In the genomic region with DNA sequence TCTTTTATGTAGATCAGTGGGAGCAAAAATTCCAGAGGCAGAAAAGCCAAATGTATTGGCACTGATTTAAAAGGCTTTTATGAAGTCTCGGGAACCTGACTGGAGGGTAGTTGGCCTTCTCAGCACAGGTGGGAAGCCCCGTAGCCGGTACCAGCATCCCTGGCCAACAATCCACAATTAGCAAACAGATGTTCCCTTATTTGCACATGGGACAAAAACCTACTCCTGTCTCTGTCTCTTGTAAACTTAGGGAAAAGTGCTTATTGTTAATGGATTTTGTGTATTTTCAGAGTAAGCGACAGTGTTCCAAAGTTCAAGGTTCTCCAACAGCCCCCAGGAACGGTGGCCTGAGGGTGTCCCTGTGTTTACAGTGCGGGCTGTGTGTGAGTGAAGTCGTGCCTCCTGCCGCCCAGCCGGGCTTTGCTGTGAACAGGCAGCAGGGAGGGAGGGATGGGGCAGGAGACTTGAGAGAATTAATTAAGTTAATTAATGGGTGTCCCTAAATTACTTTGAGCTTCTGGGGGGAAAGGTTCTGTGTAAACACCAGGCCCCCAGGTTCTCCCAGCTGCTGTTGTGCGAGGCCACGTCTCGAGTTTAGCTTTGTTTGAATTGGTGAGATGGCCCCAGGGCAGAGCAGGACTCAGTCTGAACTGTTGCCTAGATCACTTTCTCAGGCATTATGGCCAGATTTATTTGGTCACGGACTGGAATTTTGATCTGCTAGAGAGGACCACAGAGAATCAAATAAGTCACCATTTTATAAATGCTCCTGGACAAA, we compare ENCODE assay signal across 9 cellular contexts. TPM values are rescaled to one million over a fixed set of nuclear protein-coding genes. Genes with fewer than 3 reads are reported as not detected.
DNase-seq lines count a peak whose midpoint lies in the region; ATAC-seq, FAIRE-seq and TF ChIP-seq lines count a peak whose summit lies in the region.
"Had no signal": no experiment of that assay in that cellular context is flagged by ENCODE, and none has a peak within 500 bp of the region (broad histone marks: within the 10 kb centered on the region; RNA-seq: fewer than 3 reads in every experiment).

No MANE protein-coding gene starts in this region.

- no peaks in the 10 kb centered on the region for H3K36me3 ChIP-seq in adipocyte (ENCODE audit: control insufficient read depth, insufficient read depth, low read length, severe bottlenecking)

- no peaks in the 10 kb centered on the region for H3K9me3 ChIP-seq in CD4-positive, alpha-beta T cell (ENCODE audit: control insufficient read depth, low read length)
- H3K9me3 ChIP-seq in adipocyte (ENCODE audit: control insufficient read depth, low read length), result no peaks in the 10 kb centered on the region

- peaks cover 22% of the 10 kb centered on the region for H3K4me1 ChIP-seq in adipocyte (ENCODE audit: control insufficient read depth, insufficient read depth, low read length)

- H3K27ac Mint-ChIP-seq in CD4-positive, alpha-beta T cell, result peak overlapping the region; percentile 74
- peak overlapping the region; percentile 84 for H3K27ac Mint-ChIP-seq in mesothelial cell of epicardium
- no peak overlapping the region for H3K27ac Mint-ChIP-seq in stimulated activated effector memory CD8-positive, alpha-beta T cell treated with anti-CD3 and anti-CD28 coated beads, Interleukin-12 subunit alpha, Interleukin-12 subunit beta, amount 100 ng/mL, for 72 hours

- no peak for ATAC-seq in CD4-positive, alpha-beta T cell (ENCODE audit: poor library complexity)
- no peak for ATAC-seq in HG03108 (IDR thresholded peaks at IDR 0.05; ENCODE audit: unreplicated experiment)
- ATAC-seq in stimulated activated effector memory CD8-positive, alpha-beta T cell treated with anti-CD3 and anti-CD28 coated beads, Interleukin-12 subunit alpha, Interleukin-12 subunit beta, amount 100 ng/mL, for 72 hours, result no peak
- ATAC-seq in HG02852 (IDR thresholded peaks at IDR 0.05; ENCODE audit: unreplicated experiment), result no peak

- intact Hi-C loops in CD4-positive, alpha-beta T cell (cut with DNase I, micrococcal nuclease), result loop anchor here in 1 of 2 experiments (10.0 kb wide), 1 partner anchor 961 kb away; no protein-coding TSS in a partner anchor

- peak in 1 of 10 experiments; percentile 5 for DNase-seq in CD4-positive, alpha-beta T cell
- no peak for DNase-seq in HFF-Myc (ENCODE audit: extremely low read depth, low read depth)
- DNase-seq in adipocyte (ENCODE audit: low read depth), result peak; percentile 72
- DNase-seq in mesothelial cell of epicardium (ENCODE audit: low spot score in 2 of 2, unreplicated experiment in 2 of 2), result no peak
- DNase-seq in frontal cortex (ENCODE audit: low spot score in 2 of 2), result no peak
- DNase-seq in stimulated activated effector memory CD8-positive, alpha-beta T cell treated with anti-CD3 and anti-CD28 coated beads, Interleukin-12 subunit alpha, Interleukin-12 subunit beta, amount 100 ng/mL, for 72 hours (ENCODE audit: low spot score in 2 of 2), result no peak
- DNase-seq: activated T-cell treated with anti-CD3 and anti-CD28 coated beads, Interleukin-2, amount 50 U/mL, for 48 hours had no signal

- CTCF ChIA-PET in CD4-positive, alpha-beta T cell (lab: Charles Lee), result no interaction called here

- H3K4me3 Mint-ChIP-seq in CD4-positive, alpha-beta T cell, result peak overlapping the region; percentile 87
- H3K4me3 Mint-ChIP-seq in mesothelial cell of epicardium, result peak overlapping the region; percentile 24
- no peak overlapping the region for H3K4me3 Mint-ChIP-seq in stimulated activated effector memory CD8-positive, alpha-beta T cell treated with anti-CD3 and anti-CD28 coated beads, Interleukin-12 subunit alpha, Interleukin-12 subunit beta, amount 100 ng/mL, for 72 hours

- no peak overlapping the region for H3K9ac ChIP-seq in adipocyte (ENCODE audit: low read length)

- no peaks in the 10 kb centered on the region for H3K27me3 ChIP-seq in CD4-positive, alpha-beta T cell (ENCODE audit: control insufficient read depth, insufficient read depth, low read length)
- no peaks in the 10 kb centered on the region for H3K27me3 ChIP-seq in adipocyte (replicated peaks; ENCODE audit: control insufficient read depth, insufficient read depth, low read length)

- POLR2A ChIA-PET in CD4-positive, alpha-beta T cell (lab: Charles Lee), result no interaction called here

- H3K4me3 ChIP-seq in HFF-Myc (replicated peaks; ENCODE audit: low read depth, low read length) (peak overlapping the region; percentile 68; the same call in 1 of the 2 replicates), adipocyte (ENCODE audit: low read length) (no peak overlapping the region)

- no peak overlapping the region for H3K27ac ChIP-seq in CD4-positive, alpha-beta T cell (ENCODE audit: low read depth, low read length)

- no peaks in the 10 kb centered on the region for H3K9me3 Mint-ChIP-seq in CD4-positive, alpha-beta T cell
- no peaks in the 10 kb centered on the region for H3K9me3 Mint-ChIP-seq in mesothelial cell of epicardium
- H3K9me3 Mint-ChIP-seq in stimulated activated effector memory CD8-positive, alpha-beta T cell treated with anti-CD3 and anti-CD28 coated beads, Interleukin-12 subunit alpha, Interleukin-12 subunit beta, amount 100 ng/mL, for 72 hours, result no peaks in the 10 kb centered on the region

- FAIRE-seq in frontal cortex (lab: Jason Lieb, UNC), result no peak

- peaks cover 78% of the 10 kb centered on the region for H3K4me1 Mint-ChIP-seq in CD4-positive, alpha-beta T cell (ENCODE audit: low read depth)
- H3K4me1 Mint-ChIP-seq in mesothelial cell of epicardium, result peaks cover 55% of the 10 kb centered on the region
- peaks cover 50% of the 10 kb centered on the region for H3K4me1 Mint-ChIP-seq in stimulated activated effector memory CD8-positive, alpha-beta T cell treated with anti-CD3 and anti-CD28 coated beads, Interleukin-12 subunit alpha, Interleukin-12 subunit beta, amount 100 ng/mL, for 72 hours

- H3K27me3 Mint-ChIP-seq in CD4-positive, alpha-beta T cell, result no peaks in the 10 kb centered on the region
- H3K27me3 Mint-ChIP-seq in mesothelial cell of epicardium (ENCODE audit: low read depth), result no peaks in the 10 kb centered on the region

- peaks cover 11% of the 10 kb centered on the region for H3K36me3 Mint-ChIP-seq in CD4-positive, alpha-beta T cell (ENCODE audit: low read depth)
- H3K36me3 Mint-ChIP-seq in mesothelial cell of epicardium, result no peaks in the 10 kb centered on the region
- H3K36me3 Mint-ChIP-seq in stimulated activated effector memory CD8-positive, alpha-beta T cell treated with anti-CD3 and anti-CD28 coated beads, Interleukin-12 subunit alpha, Interleukin-12 subunit beta, amount 100 ng/mL, for 72 hours, result no peaks in the 10 kb centered on the region

- no peak for TF ChIP-seq CTCF in CD4-positive, alpha-beta T cell (IDR thresholded peaks at IDR 0.05)
- TF ChIP-seq CTCF in HFF-Myc (IDR thresholded peaks at IDR 0.05; ENCODE audit: low read depth, low read length, missing control alignments), result no peak
- TF ChIP-seq CTCF in mesothelial cell of epicardium (IDR thresholded peaks at IDR 0.05; ENCODE audit: unreplicated experiment), result no peak

RNA-seq across cellular contexts. Expression of a gene that starts 3.9 kb away (rescaled TPM):
- 10 to 100 TPM; 34.6 to 38.0 TPM for total RNA-seq in CD4-positive, alpha-beta T cell
- total RNA-seq in mesothelial cell of epicardium (39.6 to 42.7 TPM (median 41.0 TPM) in 3 replicates), frontal cortex (6.5 TPM)
